In genomic region chr11:78037056-78037455, GRCh38 we compare ENCODE assay signal across 1 cellular context.
A peak's percentile ranks its signal among the peaks of the same experiment; 100 is the strongest.
TF ChIP-seq lines count a peak whose summit lies in the region.

No MANE protein-coding gene starts in this region.

TF ChIP-seq in HepG2, 621 proteins besides CTCF, POLR2A, EP300 and RAD21 (continues in another document):
- TF ChIP-seq HNF4G (IDR thresholded peaks at IDR 0.05; ENCODE audit: borderline replicate concordance, low read depth, low read length) = no peak
- TF ChIP-seq HNF4G (CRISPR knock-in tag; IDR thresholded peaks at IDR 0.05; ENCODE audit: borderline replicate concordance, low read depth) = no peak
- TF ChIP-seq ZNF280D (CRISPR knock-in tag; IDR thresholded peaks at IDR 0.05) = no peak
- TF ChIP-seq TFDP1 (CRISPR knock-in tag; IDR thresholded peaks at IDR 0.05; ENCODE audit: borderline replicate concordance) = peak; percentile 39; the same call in 1 of the 2 replicates
- peak; percentile 63 for TF ChIP-seq MAX (IDR thresholded peaks at IDR 0.05)
- TF ChIP-seq SMARCC2 (IDR thresholded peaks at IDR 0.05) = no peak
- peak; percentile 39; the same call in 1 of the 2 replicates for TF ChIP-seq PATZ1 (CRISPR knock-in tag; IDR thresholded peaks at IDR 0.05)
- peak; percentile 79 for TF ChIP-seq ZNF687 (CRISPR knock-in tag; IDR thresholded peaks at IDR 0.05)
- no peak for TF ChIP-seq ZNF441 (CRISPR knock-in tag; IDR thresholded peaks at IDR 0.05; ENCODE audit: borderline replicate concordance)
- no peak for TF ChIP-seq ZNF282 (IDR thresholded peaks at IDR 0.05; ENCODE audit: partially characterized antibody)
- TF ChIP-seq ZBTB26 (CRISPR knock-in tag; IDR thresholded peaks at IDR 0.05; ENCODE audit: borderline replicate concordance) = peak; percentile 25; the same call in 1 of the 2 replicates
- peak; percentile 70 for TF ChIP-seq SAP130 (CRISPR knock-in tag; IDR thresholded peaks at IDR 0.05; ENCODE audit: low read depth)
- peak; percentile 42; the same call in 1 of the 2 replicates for TF ChIP-seq ARID5B (CRISPR knock-in tag; IDR thresholded peaks at IDR 0.05)
- no peak for TF ChIP-seq ZNF615 (CRISPR knock-in tag; IDR thresholded peaks at IDR 0.05; ENCODE audit: borderline replicate concordance)
- no peak for TF ChIP-seq ZBTB44 (CRISPR knock-in tag; IDR thresholded peaks at IDR 0.05)
- TF ChIP-seq HIC2 (CRISPR knock-in tag; IDR thresholded peaks at IDR 0.05; ENCODE audit: low read depth) = peak; percentile 76
- no peak for TF ChIP-seq ZNF713 (CRISPR knock-in tag; IDR thresholded peaks at IDR 0.05)
- peak; percentile 20; the same call in 1 of the 2 replicates for TF ChIP-seq TAF1 (CRISPR knock-in tag; IDR thresholded peaks at IDR 0.05)
- no peak for TF ChIP-seq MIXL1 (CRISPR knock-in tag; IDR thresholded peaks at IDR 0.05)
- 0 out of 2 replicates have a peak, but pooled peaks have one; percentile 33 for TF ChIP-seq ERF (CRISPR knock-in tag; IDR thresholded peaks at IDR 0.05)
- TF ChIP-seq ZNF703 (CRISPR knock-in tag; IDR thresholded peaks at IDR 0.05; ENCODE audit: borderline replicate concordance) = no peak
- TF ChIP-seq HDAC6 (IDR thresholded peaks at IDR 0.05; ENCODE audit: low read depth, low read length) = no peak
- no peak for TF ChIP-seq ZBTB8A (CRISPR knock-in tag; IDR thresholded peaks at IDR 0.05; ENCODE audit: borderline replicate concordance, low read depth)
- TF ChIP-seq NFAT5 (CRISPR knock-in tag; IDR thresholded peaks at IDR 0.05) = no peak
- TF ChIP-seq SCMH1 (CRISPR knock-in tag; IDR thresholded peaks at IDR 0.05; ENCODE audit: borderline replicate concordance) = no peak
- no peak for TF ChIP-seq ZFP36L2 (CRISPR knock-in tag; IDR thresholded peaks at IDR 0.05)
- no peak for TF ChIP-seq ZNF274 (CRISPR knock-in tag; IDR thresholded peaks at IDR 0.05)
